ENCODE assay signal across 34 cellular contexts in the genomic region with DNA sequence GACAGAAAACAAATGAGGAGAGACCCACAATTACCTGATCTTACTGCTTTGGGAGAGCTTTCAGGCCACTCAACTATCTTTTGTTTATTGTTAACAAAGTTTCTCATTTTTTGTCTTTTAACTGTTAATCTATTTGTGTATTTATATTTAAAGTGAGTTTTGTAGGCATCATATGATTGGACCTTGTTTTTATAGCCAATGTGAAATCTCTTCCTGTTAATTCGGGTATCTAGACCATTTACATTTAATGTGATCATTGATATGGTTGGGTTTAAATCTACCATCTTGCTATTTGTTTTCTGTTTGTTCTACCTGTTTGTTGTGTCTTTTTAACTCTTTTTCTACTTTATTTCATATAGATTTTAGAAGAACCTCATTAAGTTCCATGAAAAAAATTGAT. TPM values are rescaled to one million over a fixed set of nuclear protein-coding genes. Genes with fewer than 3 reads are reported as not detected.
"Had no signal": no experiment of that assay in that cellular context is flagged by ENCODE, and none has a peak within 500 bp of the region (broad histone marks: within the 10 kb centered on the region; RNA-seq: fewer than 3 reads in every experiment).

No MANE protein-coding gene starts in this region.

- H3K27ac ChIP-seq: brain microvascular endothelial cell, coronary artery, esophagus muscularis mucosa, foreskin keratinocyte, gastrocnemius medialis, heart left ventricle had no signal

- H3K9me3 Mint-ChIP-seq: central memory CD8-positive, alpha-beta T cell had no signal

- H3K4me3 Mint-ChIP-seq: activated CD4-positive, alpha-beta memory T cell treated with anti-CD3 and anti-CD28 coated beads, Interleukin-2, amount 10 ng/mL, durations not matched to agents 7 days and 5 days; activated CD4-positive, alpha-beta T cell treated with anti-CD3 and anti-CD28 coated beads, Interleukin-2, amount 10 ng/mL, durations not matched to agents 7 days and 5 days; activated naive CD8-positive, alpha-beta T cell; activated T-cell treated with anti-CD3 and anti-CD28 coated beads, Interleukin-2, amount 50 U/mL, for 24 hours; activated T-helper 17 cell treated with anti-CD3 and anti-CD28 coated beads, Interleukin-2, amount 50 U/mL, for 72 hours; central memory CD8-positive, alpha-beta T cell; dendritic cell treated with granulocyte-macrophage colony-stimulating factor and Interleukin-4, amounts not matched to agents 40 ng/mL and 50 ng/mL, for 4 days had no signal

- ATAC-seq: activated T-helper 17 cell treated with anti-CD3 and anti-CD28 coated beads, Interleukin-2, amount 50 U/mL, for 72 hours; foreskin keratinocyte; gastrocnemius medialis; heart left ventricle had no signal

- H3K4me3 ChIP-seq: coronary artery, dorsolateral prefrontal cortex, esophagus muscularis mucosa, gastrocnemius medialis, heart left ventricle had no signal

- H3K27me3 ChIP-seq: brain microvascular endothelial cell, foreskin keratinocyte had no signal

- DNase-seq: activated CD4-positive, alpha-beta memory T cell treated with anti-CD3 and anti-CD28 coated beads, Interleukin-2, amount 10 ng/mL, durations not matched to agents 7 days and 5 days; activated CD4-positive, alpha-beta T cell treated with anti-CD3 and anti-CD28 coated beads for 1 hour; activated CD4-positive, alpha-beta T cell treated with anti-CD3 and anti-CD28 coated beads for 4 hours; activated CD4-positive, alpha-beta T cell treated with anti-CD3 and anti-CD28 coated beads, Interleukin-2, amount 10 ng/mL, durations not matched to agents 7 days and 5 days; activated CD4-positive, alpha-beta T cell treated with anti-CD3 and anti-CD28 coated beads, Interleukin-2, amount 50 U/mL, for 4 hours; activated CD8-positive, alpha-beta memory T cell treated with anti-CD3 and anti-CD28 coated beads, Interleukin-2, amount 50 U/mL, for 48 hours; activated effector memory CD4-positive, alpha-beta T cell treated with Interleukin-2 at 50 U/mL for 16 hours; activated gamma-delta T cell treated with Interleukin-2 at 50 U/mL for 16 hours; activated naive CD4-positive, alpha-beta T cell treated with anti-CD3 and anti-CD28 coated beads, Interleukin-2, amount 50 U/mL, for 16 hours; activated naive CD4-positive, alpha-beta T cell treated with Interleukin-2 at 50 U/mL for 16 hours; activated T-cell treated with anti-CD3 and anti-CD28 coated beads for 4 hours; activated T-cell treated with anti-CD3 and anti-CD28 coated beads, Interleukin-2, amount 50 U/mL, for 24 hours; amniotic stem cell; anterior cingulate cortex; brain microvascular endothelial cell; dorsolateral prefrontal cortex; effector memory CD4-positive, alpha-beta T cell; erythroblast; foreskin keratinocyte; gastrocnemius medialis; glutamatergic neuron; heart left ventricle; T-helper 2 cell had no signal

- H3K36me3 ChIP-seq: brain microvascular endothelial cell, esophagus muscularis mucosa, gastrocnemius medialis, heart left ventricle had no signal

- H3K9me3 ChIP-seq: gastrocnemius medialis had no signal

- H3K4me1 ChIP-seq: esophagus muscularis mucosa, foreskin keratinocyte, gastrocnemius medialis, heart left ventricle had no signal

- H3K27ac Mint-ChIP-seq: activated CD4-positive, alpha-beta memory T cell treated with anti-CD3 and anti-CD28 coated beads, Interleukin-2, amount 10 ng/mL, durations not matched to agents 7 days and 5 days; activated CD4-positive, alpha-beta T cell treated with anti-CD3 and anti-CD28 coated beads, Interleukin-2, amount 10 ng/mL, durations not matched to agents 7 days and 5 days; activated naive CD8-positive, alpha-beta T cell; activated T-cell treated with anti-CD3 and anti-CD28 coated beads, Interleukin-2, amount 50 U/mL, for 24 hours; activated T-helper 17 cell treated with anti-CD3 and anti-CD28 coated beads, Interleukin-2, amount 50 U/mL, for 72 hours; dendritic cell treated with granulocyte-macrophage colony-stimulating factor and Interleukin-4, amounts not matched to agents 40 ng/mL and 50 ng/mL, for 4 days had no signal

- H3K4me1 Mint-ChIP-seq: activated CD4-positive, alpha-beta T cell treated with anti-CD3 and anti-CD28 coated beads, Interleukin-2, amount 10 ng/mL, durations not matched to agents 7 days and 5 days; central memory CD8-positive, alpha-beta T cell had no signal

RNA-seq across cellular contexts. Expression of a gene that starts 12.5 kb away (rescaled TPM):
- total RNA-seq: activated CD4-positive, alpha-beta memory T cell treated with anti-CD3 and anti-CD28 coated beads, Interleukin-2, amount 10 ng/mL, durations not matched to agents 7 days and 5 days; activated CD4-positive, alpha-beta T cell treated with anti-CD3 and anti-CD28 coated beads, Interleukin-2, amount 10 ng/mL, durations not matched to agents 7 days and 5 days; activated T-helper 17 cell treated with anti-CD3 and anti-CD28 coated beads, Interleukin-2, amount 50 U/mL, for 72 hours; astrocyte; bronchial epithelial cell; cardiac septum; cerebellum; esophagus muscularis mucosa; foreskin keratinocyte; gastrocnemius medialis had no signal
- polyA plus RNA-seq: adipose tissue, foreskin keratinocyte, heart left ventricle had no signal

RNA-seq across cellular contexts. Expression of a gene that starts 42.1 kb away (rescaled TPM):
- total RNA-seq: activated CD4-positive, alpha-beta memory T cell treated with anti-CD3 and anti-CD28 coated beads, Interleukin-2, amount 10 ng/mL, durations not matched to agents 7 days and 5 days; activated CD4-positive, alpha-beta T cell treated with anti-CD3 and anti-CD28 coated beads, Interleukin-2, amount 10 ng/mL, durations not matched to agents 7 days and 5 days; activated T-helper 17 cell treated with anti-CD3 and anti-CD28 coated beads, Interleukin-2, amount 50 U/mL, for 72 hours; astrocyte; bronchial epithelial cell; cardiac septum; cerebellum; esophagus muscularis mucosa; foreskin keratinocyte; gastrocnemius medialis; heart left ventricle had no signal
- polyA plus RNA-seq: adipose tissue, foreskin keratinocyte, heart left ventricle had no signal
